34 cellular contexts compared by ENCODE assay signal in genomic region chr6:155265843-155266535, GRCh38. TPM values are rescaled to one million over a fixed set of nuclear protein-coding genes. Genes with fewer than 3 reads are reported as not detected.
A peak's percentile ranks its signal among the peaks of the same experiment; 100 is the strongest.
DNase-seq lines count a peak whose midpoint lies in the region; ATAC-seq, FAIRE-seq and TF ChIP-seq lines count a peak whose summit lies in the region.
"Had no signal": no experiment of that assay in that cellular context is flagged by ENCODE, and none has a peak within 500 bp of the region (broad histone marks: within the 10 kb centered on the region; RNA-seq: fewer than 3 reads in every experiment).

No MANE protein-coding gene starts in this region.

- no peak overlapping the region for H3K18ac ChIP-seq in H1 (ENCODE audit: extremely low read depth, low read length)

- peaks cover 0 to 4% of the 10 kb centered on the region in 2 experiments; a peak in 2 of 4 replicates for H3K9me3 ChIP-seq in H1 (ENCODE audit: insufficient read depth in 2 of 2, low read depth in 1 of 2, low read length in 1 of 2)
- no peaks in the 10 kb centered on the region for H3K9me3 ChIP-seq in T-helper 17 cell (ENCODE audit: control insufficient read depth, low read length, poor library complexity, severe bottlenecking)
- H3K9me3 ChIP-seq: BLaER1, Peyer's patch, upper lobe of left lung had no signal

- H3K4ac ChIP-seq in H1 (replicated peaks; ENCODE audit: insufficient read length, low read depth, low read length) = no peak overlapping the region

- no peaks in the 10 kb centered on the region for H3K27me3 ChIP-seq in H1 (replicated peaks in 1 of 4; ENCODE audit: control insufficient read depth in 3 of 4, extremely low read depth in 1 of 4, insufficient read depth in 3 of 4, low read length in 3 of 4)
- H3K27me3 ChIP-seq: BLaER1, hepatocyte, Peyer's patch, upper lobe of left lung had no signal

- no peaks in the 10 kb centered on the region for H3K79me1 ChIP-seq in H1 (ENCODE audit: low read depth, low read length)

- H2AFZ ChIP-seq in H1 (ENCODE audit: low read length) = no peak overlapping the region
- H2AFZ ChIP-seq: hepatocyte had no signal

- DNase-seq in DMS 273 (lab: John Stamatoyannopoulos, UW; ENCODE audit: unreplicated experiment) = peak; percentile 25
- no peak for DNase-seq in DMS 273 treated with DMSO at 0.1 percent for 48 hours (lab: John Stamatoyannopoulos, UW)
- peak; percentile 32 for DNase-seq in RPMI7951 (ENCODE audit: low read depth)
- no peak for DNase-seq in H1 (ENCODE audit: low read depth in 1 of 2, low spot score in 2 of 2)
- DNase-seq in retinal pigment epithelial cell (ENCODE audit: low read depth) = no peak
- DNase-seq in activated T-helper 2 cell treated with anti-CD3 and anti-CD28 coated beads, Interferon-gamma antibody, Interleukin-2, Interleukin-4, amounts not matched to agents 10 μg/mL and 5 μg/mL and 100 μg/mL, durations not matched to agents 14 hours and 24 hours and 36 hours (ENCODE audit: low spot score) = no peak
- no peak for DNase-seq in T-helper 17 cell
- DNase-seq: activated CD4-positive, alpha-beta T cell treated with anti-CD3 and anti-CD28 coated beads, Interleukin-2, amount 10 ng/mL, durations not matched to agents 24 days and 14 days; activated naive CD4-positive, alpha-beta T cell treated with anti-CD3 and anti-CD28 coated beads for 36 hours; activated T-cell treated with anti-CD3 and anti-CD28 coated beads, Interleukin-2, amount 50 U/mL, for 48 hours; amniotic stem cell; central memory CD4-positive, alpha-beta T cell; COR-L47; immature natural killer cell; naive thymus-derived CD4-positive, alpha-beta T cell; NCI-H1694; NCI-H2171 treated with DMSO at 0.1 percent for 48 hours; NCI-H524 treated with DMSO at 0.1 percent for 48 hours; nucleus accumbens; Peyer's patch; stimulated activated CD4-positive, alpha-beta T cell treated with anti-CD3 and anti-CD28 coated beads, Interleukin-2, amount 100 ng/mL, for 24 hours; upper lobe of left lung had no signal

- POLR2A ChIA-PET in H1 (lab: Charles Lee; ENCODE audit: partially characterized antibody) = interaction anchor here (1.1 kb wide), 1 partner anchor 31 kb away, joined by 3 read pairs; no protein-coding TSS in a partner anchor

- H3K4me3 ChIP-seq in H1 (ENCODE audit: extremely low read depth in 1 of 4, insufficient read depth in 2 of 4, low read depth in 3 of 4, low read length in 4 of 4) (no peak overlapping the region), retinal pigment epithelial cell (ENCODE audit: low read length) (no peak overlapping the region)
- H3K4me3 ChIP-seq: BLaER1, hepatocyte, Peyer's patch, smooth muscle cell, upper lobe of left lung had no signal

- no peak overlapping the region for H2BK120ac ChIP-seq in H1 (replicated peaks; ENCODE audit: low read depth, low read length)

- peaks cover 24% of the 10 kb centered on the region for H3K36me3 Mint-ChIP-seq in activated T-helper 2 cell treated with anti-CD3 and anti-CD28 coated beads, Interferon-gamma antibody, Interleukin-2, Interleukin-4, amounts not matched to agents 10 μg/mL and 5 μg/mL and 100 μg/mL, durations not matched to agents 14 hours and 24 hours and 36 hours (ENCODE audit: low read depth)
- peaks cover 12% of the 10 kb centered on the region for H3K36me3 Mint-ChIP-seq in T-helper 17 cell (ENCODE audit: low read depth)

- H3K4me2 ChIP-seq in H1 (ENCODE audit: insufficient read depth in 1 of 2, low read depth in 2 of 2, low read length in 2 of 2) = no peak overlapping the region
- H3K4me2 ChIP-seq: BLaER1, hepatocyte, smooth muscle cell had no signal

- H4K91ac ChIP-seq in H1 (replicated peaks; ENCODE audit: insufficient read length, low read length) = no peak overlapping the region

- H2BK15ac ChIP-seq in H1 (ENCODE audit: low read length) = no peak overlapping the region

- H2BK5ac ChIP-seq in H1 (ENCODE audit: low read depth, low read length) = no peak overlapping the region

- no peak overlapping the region for H4K5ac ChIP-seq in H1 (ENCODE audit: insufficient read length, low read depth, low read length)

- no peak for TF ChIP-seq EP300 in H1 (IDR thresholded peaks at IDR 0.05; ENCODE audit: borderline replicate concordance in 1 of 2, low read depth in 2 of 2, low read length in 2 of 2)

- no peak for TF ChIP-seq RAD21 in H1 (IDR thresholded peaks at IDR 0.05 in 1 of 2, conservative IDR thresholded peaks at IDR 0.05 in 1 of 2; ENCODE audit: low read depth in 2 of 2, low read length in 2 of 2)

- peaks cover 0 to 12% (median 4%) of the 10 kb centered on the region in 4 experiments; a peak in 4 of 8 replicates for H3K36me3 ChIP-seq in H1 (ENCODE audit: control insufficient read depth in 2 of 4, insufficient read depth in 4 of 4, low read length in 3 of 4)
- H3K36me3 ChIP-seq: Peyer's patch, upper lobe of left lung had no signal

- H2BK20ac ChIP-seq in H1 (ENCODE audit: low read length) = no peak overlapping the region

- H3K9ac ChIP-seq in H1 (replicated peaks in 1 of 4; ENCODE audit: extremely low read depth in 1 of 4, low read depth in 3 of 4, low read length in 3 of 4) = no peak overlapping the region
- H3K9ac ChIP-seq: BLaER1 had no signal

- H4K8ac ChIP-seq in H1 (ENCODE audit: extremely low read depth, insufficient read depth, low read length) = no peak overlapping the region

- no peaks in the 10 kb centered on the region for H3K23me2 ChIP-seq in H1 (ENCODE audit: low read depth, low read length)

- TF ChIP-seq CTCF in H1 (IDR thresholded peaks at IDR 0.05; ENCODE audit: control extremely low read depth in 1 of 3, insufficient read depth in 1 of 3, low read depth in 1 of 3, low read length in 3 of 3) (peak in 2 of 3 experiments; percentile 23 to 33; a peak in 2 of 4 replicates), retinal pigment epithelial cell (conservative IDR thresholded peaks at IDR 0.05; ENCODE audit: low read depth, low read length) (peak; percentile 18)

- no peak overlapping the region for H2BK12ac ChIP-seq in H1 (ENCODE audit: low read depth, low read length)

- H3K9me3 Mint-ChIP-seq in activated T-helper 2 cell treated with anti-CD3 and anti-CD28 coated beads, Interferon-gamma antibody, Interleukin-2, Interleukin-4, amounts not matched to agents 10 μg/mL and 5 μg/mL and 100 μg/mL, durations not matched to agents 14 hours and 24 hours and 36 hours = no peaks in the 10 kb centered on the region
- H3K9me3 Mint-ChIP-seq: activated CD4-positive, alpha-beta T cell treated with anti-CD3 and anti-CD28 coated beads, Interleukin-2, amount 10 ng/mL, durations not matched to agents 24 days and 14 days; activated naive CD4-positive, alpha-beta T cell treated with anti-CD3 and anti-CD28 coated beads for 36 hours; immature natural killer cell; mesothelial cell of epicardium; naive thymus-derived CD4-positive, alpha-beta T cell had no signal

- H4K20me1 ChIP-seq in H1 (replicated peaks in 1 of 2; ENCODE audit: control insufficient read depth in 1 of 2, insufficient read depth in 2 of 2, low read length in 2 of 2) = peaks cover 2 to 3% of the 10 kb centered on the region in 2 experiments

- TF ChIP-seq POLR2A in H1 (IDR thresholded peaks at IDR 0.05; ENCODE audit: control extremely low read depth in 1 of 2, low read depth in 2 of 2, low read length in 2 of 2) = no peak

- intact Hi-C loops in activated T-helper 2 cell treated with anti-CD3 and anti-CD28 coated beads, Interferon-gamma antibody, Interleukin-2, Interleukin-4, amounts not matched to agents 10 μg/mL and 5 μg/mL and 100 μg/mL, durations not matched to agents 14 hours and 24 hours and 36 hours (cut with micrococcal nuclease) = loop anchor here (5.0 kb wide), 1 partner anchor 89 kb away; no protein-coding TSS in a partner anchor

- H3K27ac ChIP-seq in H1 (ENCODE audit: low read depth, low read length) = no peak overlapping the region
- H3K27ac ChIP-seq: 22Rv1, BLaER1, epithelial cell of prostate, hepatocyte, upper lobe of left lung had no signal

- H3K4me3 Mint-ChIP-seq in activated T-helper 2 cell treated with anti-CD3 and anti-CD28 coated beads, Interferon-gamma antibody, Interleukin-2, Interleukin-4, amounts not matched to agents 10 μg/mL and 5 μg/mL and 100 μg/mL, durations not matched to agents 14 hours and 24 hours and 36 hours (ENCODE audit: low read depth) = no peak overlapping the region
- no peak overlapping the region for H3K4me3 Mint-ChIP-seq in T-helper 17 cell
- H3K4me3 Mint-ChIP-seq: activated CD4-positive, alpha-beta T cell treated with anti-CD3 and anti-CD28 coated beads, Interleukin-2, amount 10 ng/mL, durations not matched to agents 24 days and 14 days; activated naive CD4-positive, alpha-beta T cell treated with anti-CD3 and anti-CD28 coated beads for 36 hours; immature natural killer cell; mesothelial cell of epicardium; naive thymus-derived CD4-positive, alpha-beta T cell had no signal

- no peaks in the 10 kb centered on the region for H3K27me3 Mint-ChIP-seq in activated T-helper 2 cell treated with anti-CD3 and anti-CD28 coated beads, Interferon-gamma antibody, Interleukin-2, Interleukin-4, amounts not matched to agents 10 μg/mL and 5 μg/mL and 100 μg/mL, durations not matched to agents 14 hours and 24 hours and 36 hours (ENCODE audit: low read depth)
- H3K27me3 Mint-ChIP-seq in T-helper 17 cell = no peaks in the 10 kb centered on the region
- H3K27me3 Mint-ChIP-seq: activated CD4-positive, alpha-beta T cell treated with anti-CD3 and anti-CD28 coated beads, Interleukin-2, amount 10 ng/mL, durations not matched to agents 24 days and 14 days; naive thymus-derived CD4-positive, alpha-beta T cell had no signal

- peaks cover 19% of the 10 kb centered on the region for H3K4me1 Mint-ChIP-seq in activated T-helper 2 cell treated with anti-CD3 and anti-CD28 coated beads, Interferon-gamma antibody, Interleukin-2, Interleukin-4, amounts not matched to agents 10 μg/mL and 5 μg/mL and 100 μg/mL, durations not matched to agents 14 hours and 24 hours and 36 hours (ENCODE audit: low read depth)
- H3K4me1 Mint-ChIP-seq in T-helper 17 cell = peaks cover 24% of the 10 kb centered on the region

- H3K4me1 ChIP-seq in H1 (replicated peaks in 1 of 4; ENCODE audit: control insufficient read depth in 3 of 4, insufficient read depth in 4 of 4, low read length in 3 of 4) = peaks cover 0 to 7% (median 4%) of the 10 kb centered on the region in 4 experiments; a peak in 4 of 7 replicates
- H3K4me1 ChIP-seq: Peyer's patch had no signal

- FAIRE-seq in H1 (lab: Jason Lieb, UNC) = no peak
- FAIRE-seq: GM12891 had no signal

- WGBS in H1 (ENCODE audit: extremely low coverage in 1 of 2, insufficient coverage in 1 of 2, insufficient read length in 1 of 2, insufficient replicate concordance in 2 of 2, low coverage in 1 of 2, low lambda C conversion rate in 2 of 2, missing lambda C conversion rate in 1 of 2), 2 experiments = 87% methylated on average over 4 of the region's 4 CpGs; no CpG with 5 or more reads in 1 of the 2 experiments

- CTCF ChIA-PET in H1 (lab: Charles Lee; ENCODE audit: partially characterized antibody) = interaction anchor here (0.7 to 4.2 kb wide), 7 partner anchors 11 to 340 kb away, joined by 3 to 17 read pairs (median 3); no protein-coding TSS in a partner anchor

- no peak overlapping the region for H3K27ac Mint-ChIP-seq in activated T-helper 2 cell treated with anti-CD3 and anti-CD28 coated beads, Interferon-gamma antibody, Interleukin-2, Interleukin-4, amounts not matched to agents 10 μg/mL and 5 μg/mL and 100 μg/mL, durations not matched to agents 14 hours and 24 hours and 36 hours
- no peak overlapping the region for H3K27ac Mint-ChIP-seq in T-helper 17 cell
- H3K27ac Mint-ChIP-seq: activated CD4-positive, alpha-beta T cell treated with anti-CD3 and anti-CD28 coated beads, Interleukin-2, amount 10 ng/mL, durations not matched to agents 24 days and 14 days; activated naive CD4-positive, alpha-beta T cell treated with anti-CD3 and anti-CD28 coated beads for 36 hours; immature natural killer cell; mesothelial cell of epicardium had no signal

- H3K23ac ChIP-seq in H1 (ENCODE audit: insufficient read length) = no peak overlapping the region

- peaks cover 3 to 4% of the 10 kb centered on the region in 2 experiments; a peak in 2 of 4 replicates for H3K79me2 ChIP-seq in H1 (ENCODE audit: control insufficient read depth in 1 of 2, insufficient read depth in 2 of 2, low read length in 2 of 2)

- no peak overlapping the region for H2AK5ac ChIP-seq in H1 (ENCODE audit: low read depth, low read length)

- H3K56ac ChIP-seq in H1 (replicated peaks; ENCODE audit: insufficient read length, low read depth, low read length) = no peak overlapping the region

- H3K14ac ChIP-seq in H1 (ENCODE audit: insufficient read length) = no peak overlapping the region

- no peak for ATAC-seq in HG02678 (IDR thresholded peaks at IDR 0.05; ENCODE audit: unreplicated experiment)
- no peak for ATAC-seq in T-helper 17 cell
- ATAC-seq: left lobe of liver; naive thymus-derived CD4-positive, alpha-beta T cell had no signal

RNA-seq across cellular contexts. Expression of gene CLDN20, which starts 2.2 kb away (rescaled TPM):
- not detected in 2 replicates for total RNA-seq in RPMI7951 (2014; rRNA removed; shearing (Covaris generic))
- not detected in 2 replicates for total RNA-seq in H1 (2021; fragmentation: NEBNext Ultra II Directional; extraction: Animal tissue kit (Norgen Biotek cat#: 25700))
- not detected in 2 replicates for polyA plus RNA-seq in H1 (2011; rRNA removed)
- polyA plus RNA-seq in H1 (2011; cell fraction: cytosol; rRNA removed) = not detected
- polyA plus RNA-seq in H1 (2011; cell fraction: nucleus; rRNA removed) = not detected
- 0.46 to 1.2 TPM (median 0.71 TPM) in 4 replicates for polyA plus RNA-seq in H1 (2012, experiment 1 of 2)
- polyA plus RNA-seq in H1 (2012, experiment 2 of 2) = not detected
- polyA plus RNA-seq in H1 (2013, experiment 1 of 2) = not detected
- polyA plus RNA-seq in H1 (2013, experiment 2 of 2) = not detected
- 0.24 TPM in 1 of 2 replicates, not detected in the other for polyA minus RNA-seq in H1 (2011; rRNA and poly(A)+ RNA removed)
- polyA minus RNA-seq in H1 (2011; cell fraction: cytosol; rRNA and poly(A)+ RNA removed) = not detected
- polyA minus RNA-seq in H1 (2011; cell fraction: nucleus; rRNA and poly(A)+ RNA removed) = 0.70 TPM
- 0.21 TPM in 1 of 2 replicates, not detected in the other for total RNA-seq in activated T-helper 2 cell treated with anti-CD3 and anti-CD28 coated beads, Interferon-gamma antibody, Interleukin-2, Interleukin-4, amounts not matched to agents 10 μg/mL and 5 μg/mL and 100 μg/mL, durations not matched to agents 14 hours and 24 hours and 36 hours
- not detected for total RNA-seq in T-helper 17 cell
- total RNA-seq: activated CD4-positive, alpha-beta T cell treated with anti-CD3 and anti-CD28 coated beads, Interleukin-2, amount 10 ng/mL, durations not matched to agents 24 days and 14 days; activated naive CD4-positive, alpha-beta T cell treated with anti-CD3 and anti-CD28 coated beads for 36 hours; fibroblast of villous mesenchyme; hepatocyte; HT1080; left lobe of liver; mesothelial cell of epicardium; naive thymus-derived CD4-positive, alpha-beta T cell; smooth muscle cell; T-helper 2 cell treated with Interferon-gamma antibody and Interleukin-4, amounts not matched to agents 100 ng/mL and 5 ng/mL, for 36 hours; upper lobe of left lung had no signal
- polyA plus RNA-seq: immature natural killer cell; naive thymus-derived CD4-positive, alpha-beta T cell; smooth muscle cell had no signal

RNA-seq across cellular contexts. Expression of gene TFB1M, which starts 48.3 kb away (rescaled TPM):
- 20.3 and 22.3 TPM in 2 replicates for total RNA-seq in RPMI7951 (2014; rRNA removed; shearing (Covaris generic))
- 49.4 and 52.3 TPM in 2 replicates for total RNA-seq in H1 (2021; fragmentation: NEBNext Ultra II Directional; extraction: Animal tissue kit (Norgen Biotek cat#: 25700))
- polyA plus RNA-seq in H1 (2011; rRNA removed) = 17.8 and 28.2 TPM in 2 replicates
- 34.1 TPM for polyA plus RNA-seq in H1 (2011; cell fraction: cytosol; rRNA removed)
- 28.3 TPM for polyA plus RNA-seq in H1 (2011; cell fraction: nucleus; rRNA removed)
- polyA plus RNA-seq in H1 (2012, experiment 1 of 2) = 34.0 to 44.9 TPM (median 38.3 TPM) in 4 replicates
- polyA plus RNA-seq in H1 (2012, experiment 2 of 2) = 12.9 TPM
- polyA plus RNA-seq in H1 (2013, experiment 1 of 2) = 52.4 TPM
- 50.2 TPM for polyA plus RNA-seq in H1 (2013, experiment 2 of 2)
- polyA minus RNA-seq in H1 (2011; rRNA and poly(A)+ RNA removed) = 38.3 and 46.3 TPM in 2 replicates
- 40.7 TPM for polyA minus RNA-seq in H1 (2011; cell fraction: cytosol; rRNA and poly(A)+ RNA removed)
- 111 TPM for polyA minus RNA-seq in H1 (2011; cell fraction: nucleus; rRNA and poly(A)+ RNA removed)
- total RNA-seq in activated T-helper 2 cell treated with anti-CD3 and anti-CD28 coated beads, Interferon-gamma antibody, Interleukin-2, Interleukin-4, amounts not matched to agents 10 μg/mL and 5 μg/mL and 100 μg/mL, durations not matched to agents 14 hours and 24 hours and 36 hours = 32.5 and 39.8 TPM in 2 replicates
- 10 to 100 TPM; 13.7 to 16.6 TPM for total RNA-seq in T-helper 17 cell

Comparison
In these comparisons a context has a peak if more than half of its experiments do, and no peak if none do; other contexts are left out.
1. DNase-seq: peak in DMS 273 (single experiment) and RPMI7951 (single experiment); none in DMS 273 treated with DMSO at 0.1 percent for 48 hours (single experiment), H1 (0 of 2), retinal pigment epithelial cell (single experiment), activated T-helper 2 cell treated with anti-CD3 and anti-CD28 coated beads, Interferon-gamma antibody, Interleukin-2, Interleukin-4, amounts not matched to agents 10 μg/mL and 5 μg/mL and 100 μg/mL, durations not matched to agents 14 hours and 24 hours and 36 hours (single experiment) and T-helper 17 cell (0 of 3).